ENCODE assay signal across 2 cellular contexts in genomic region chr2:110068153-110068552, GRCh38. TPM values are rescaled to one million over a fixed set of nuclear protein-coding genes. Genes with fewer than 3 reads are reported as not detected.
"Had no signal": no experiment of that assay in that cellular context is flagged by ENCODE, and none has a peak within 500 bp of the region (broad histone marks: within the 10 kb centered on the region; RNA-seq: fewer than 3 reads in every experiment).

No MANE protein-coding gene starts in this region.

RNA-seq across cellular contexts. Expression of gene MALL, which starts 47.5 kb away (rescaled TPM):
- polyA plus RNA-seq: cardiac muscle cell; naive thymus-derived CD4-positive, alpha-beta T cell had no signal
